ENCODE assay signal across 37 cellular contexts in genomic region chrY:7177631-7178030, GRCh38.
DNase-seq lines count a peak whose midpoint lies in the region; ATAC-seq and TF ChIP-seq lines count a peak whose summit lies in the region.
"Had no signal": no experiment of that assay in that cellular context is flagged by ENCODE, and none has a peak within 500 bp of the region (broad histone marks: within the 10 kb centered on the region; RNA-seq: fewer than 3 reads in every experiment).

No MANE protein-coding gene starts in this region.

- peaks cover 0 to 3% of the 10 kb centered on the region in 2 donors for H3K36me3 Mint-ChIP-seq in CD4-positive, alpha-beta memory T cell

- no peak for TF ChIP-seq CTCF in epithelial cell of esophagus (IDR thresholded peaks at IDR 0.05; ENCODE audit: insufficient read depth, low read depth, low read length, missing control alignments)

- no peaks in the 10 kb centered on the region for H3K4me1 Mint-ChIP-seq in CD4-positive, alpha-beta memory T cell
- H3K4me1 Mint-ChIP-seq: neural crest cell, T-helper 17 cell had no signal

- no peak for ATAC-seq in HG02970 (IDR thresholded peaks at IDR 0.05; ENCODE audit: low FRiP score, unreplicated experiment)
- ATAC-seq: activated CD4-positive, CD25-positive, alpha-beta regulatory T cell treated with anti-CD3 and anti-CD28 coated beads, Interleukin-2, amount 50 U/mL, for 24 hours; body of pancreas; left colon; PC-3; T-helper 17 cell had no signal

- H3K9me3 ChIP-seq in CD4-positive, alpha-beta memory T cell (ENCODE audit: control insufficient read depth in 1 of 2, low read length in 2 of 2): no peaks in the 10 kb centered on the region
- H3K9me3 ChIP-seq: body of pancreas, Caco-2, testis, uterus had no signal

- CTCF ChIA-PET in CD4-positive, alpha-beta memory T cell (lab: Charles Lee; ENCODE audit: partially characterized antibody): no interaction called here

- no peak overlapping the region for H3K4me3 ChIP-seq in epithelial cell of esophagus (ENCODE audit: low read length)
- no peak overlapping the region for H3K4me3 ChIP-seq in CD4-positive, alpha-beta memory T cell (ENCODE audit: low read length in 2 of 2)
- H3K4me3 ChIP-seq: body of pancreas, dorsolateral prefrontal cortex, testis, uterus had no signal

- H3K36me3 ChIP-seq in CD4-positive, alpha-beta memory T cell (ENCODE audit: insufficient read depth, low read length): no peaks in the 10 kb centered on the region
- H3K36me3 ChIP-seq: uterus had no signal

- H3K4me3 Mint-ChIP-seq in CD4-positive, alpha-beta memory T cell: no peak overlapping the region
- H3K4me3 Mint-ChIP-seq: activated naive CD4-positive, alpha-beta T cell treated with anti-CD3 and anti-CD28 coated beads for 36 hours; activated T-cell treated with anti-CD3 and anti-CD28 coated beads, Interleukin-2, amount 50 U/mL, for 72 hours; neural crest cell; T-helper 17 cell had no signal

- intact Hi-C loops in CD4-positive, alpha-beta memory T cell (cut with micrococcal nuclease): no loop called here

- POLR2A ChIA-PET in CD4-positive, alpha-beta memory T cell (lab: Charles Lee; ENCODE audit: partially characterized antibody): no interaction called here

- H3K9me3 Mint-ChIP-seq in CD4-positive, alpha-beta memory T cell: peaks cover 0 to 2% (median 0%) of the 10 kb centered on the region in 8 donors
- H3K9me3 Mint-ChIP-seq: neural crest cell had no signal

- no peaks in the 10 kb centered on the region for H3K27me3 Mint-ChIP-seq in CD4-positive, alpha-beta memory T cell
- H3K27me3 Mint-ChIP-seq: T-helper 17 cell had no signal

- H3K27ac ChIP-seq in CD4-positive, alpha-beta memory T cell (ENCODE audit: low read depth, low read length): no peak overlapping the region
- H3K27ac ChIP-seq: body of pancreas, C4-2B, dorsolateral prefrontal cortex, parathyroid adenoma, testis, uterus had no signal

- no peak overlapping the region for H3K27ac Mint-ChIP-seq in CD4-positive, alpha-beta memory T cell
- H3K27ac Mint-ChIP-seq: activated naive CD4-positive, alpha-beta T cell treated with anti-CD3 and anti-CD28 coated beads for 36 hours; activated T-cell treated with anti-CD3 and anti-CD28 coated beads, Interleukin-2, amount 50 U/mL, for 72 hours; T-helper 17 cell had no signal

- DNase-seq in Ammon's horn (ENCODE audit: low spot score) (peak; percentile 2), LHCN-M2 (ENCODE audit: low read depth) (peak; percentile 19), epithelial cell of esophagus (ENCODE audit: low read depth) (peak; percentile 51), non-pigmented ciliary epithelial cell (ENCODE audit: low read depth) (peak; percentile 11), kidney tubule cell (ENCODE audit: low spot score) (no peak), DMS53 (lab: John Stamatoyannopoulos, UW) (no peak)
- no peak for DNase-seq in CD4-positive, alpha-beta memory T cell
- DNase-seq: ACHN; activated CD4-positive, alpha-beta T cell treated with anti-CD3 and anti-CD28 coated beads, Interleukin-2, amount 50 U/mL, for 4 hours; activated naive CD4-positive, alpha-beta T cell treated with anti-CD3 and anti-CD28 coated beads for 36 hours; activated T-cell treated with anti-CD3 and anti-CD28 coated beads, Interleukin-2, amount 50 U/mL, for 72 hours; body of pancreas; Caco-2; cerebellar nuclear complex; DND-41; dorsolateral prefrontal cortex; H7; KG1; left colon; mammary epithelial cell; NCI-H1417 treated with DMSO at 0.1 percent for 48 hours; NCI-H2081; NCI-H2227 treated with DMSO at 0.1 percent for 48 hours; NCI-H526 treated with DMSO at 0.1 percent for 48 hours; NK-92 treated with Interleukin-12 subunit alpha and Interleukin-12 subunit beta, amount 100 ng/mL, for 24 hours; PC-3; SHP77; small intestine; stimulated activated naive CD4-positive, alpha-beta T cell; T-helper 17 cell; testis; uterus had no signal

- no peaks in the 10 kb centered on the region for H3K4me1 ChIP-seq in CD4-positive, alpha-beta memory T cell (ENCODE audit: insufficient read depth, low read length)
- H3K4me1 ChIP-seq: body of pancreas, Caco-2, parathyroid adenoma, testis, uterus had no signal

- no peaks in the 10 kb centered on the region for H3K27me3 ChIP-seq in CD4-positive, alpha-beta memory T cell (ENCODE audit: insufficient read depth, low read length)
- H3K27me3 ChIP-seq: body of pancreas, dorsolateral prefrontal cortex, testis, uterus had no signal

Comparison
In these comparisons a context has a peak if more than half of its experiments do, and no peak if none do; other contexts are left out.
1. DNase-seq: peak in Ammon's horn (single experiment), LHCN-M2 (single experiment), epithelial cell of esophagus (single experiment) and non-pigmented ciliary epithelial cell (single experiment); none in kidney tubule cell (single experiment), DMS53 (single experiment) and CD4-positive, alpha-beta memory T cell (0 of 5).